11 cellular contexts compared by ENCODE assay signal in genomic region chr19:38665219-38665931, GRCh38. TPM values are rescaled to one million over a fixed set of nuclear protein-coding genes. Genes with fewer than 3 reads are reported as not detected.
DNase-seq lines count a peak whose midpoint lies in the region; ATAC-seq and TF ChIP-seq lines count a peak whose summit lies in the region.
"Had no signal": no experiment of that assay in that cellular context is flagged by ENCODE, and none has a peak within 500 bp of the region (broad histone marks: within the 10 kb centered on the region; RNA-seq: fewer than 3 reads in every experiment).

No MANE protein-coding gene starts in this region.

- H3K27me3 ChIP-seq in DOHH2 (ENCODE audit: control insufficient read depth, low read length), result no peaks in the 10 kb centered on the region
- no peaks in the 10 kb centered on the region for H3K27me3 ChIP-seq in iPS-15b (ENCODE audit: control insufficient read depth, insufficient read depth, low read length)
- no peaks in the 10 kb centered on the region for H3K27me3 ChIP-seq in gastrocnemius medialis

- ATAC-seq in gastrocnemius medialis, result no peak
- ATAC-seq in HG02763 (IDR thresholded peaks at IDR 0.05; ENCODE audit: unreplicated experiment), result no peak

- intact Hi-C loops in gastrocnemius medialis (cut with DNase I; ENCODE audit: low total_unique reads), result loop anchor here (10.0 kb wide), 1 partner anchor 1599 kb away; no protein-coding TSS in a partner anchor

- H3K4me3 ChIP-seq in DOHH2 (ENCODE audit: low read length) (peak overlapping the region; percentile 67; the same call in 1 of the 2 replicates), iPS-15b (ENCODE audit: low read depth, low read length) (peak overlapping the region; percentile 15), gastrocnemius medialis (peak overlapping the region in 2 of 4 donors; percentile 20 to 36)

- H3K79me2 ChIP-seq in DOHH2 (ENCODE audit: control insufficient read depth, low read length), result peaks cover 97% of the 10 kb centered on the region

- H4K20me1 ChIP-seq in DOHH2 (ENCODE audit: control insufficient read depth, insufficient read depth, low read depth, low read length), result peaks cover 27% of the 10 kb centered on the region

- H3F3A ChIP-seq in DOHH2 (ENCODE audit: control insufficient read depth, insufficient read depth), result peaks cover 6% of the 10 kb centered on the region; the same call in 1 of the 2 replicates

- in situ Hi-C loops in gastrocnemius medialis (cut with MboI; ENCODE audit: low sequenced_read_pairs in 4 of 4), result loop anchor here in 1 of 4 donors (25.0 kb wide), 1 partner anchor 1147 kb away; no protein-coding TSS in a partner anchor

- H3K9ac ChIP-seq in iPS-15b (ENCODE audit: low read depth, low read length), result peak overlapping the region; percentile 80

- DNase-seq in gastrocnemius medialis, result no peak
- no peak for DNase-seq in anterior cingulate cortex (lab: John Stamatoyannopoulos, UW)
- DNase-seq in islet precursor cell, result no peak
- no peak for DNase-seq in NCI-H2171 (lab: John Stamatoyannopoulos, UW)
- DNase-seq: activated CD4-positive, alpha-beta T cell treated with anti-CD3 and anti-CD28 coated beads, Interleukin-2, amount 50 U/mL, for 4 hours; effector memory CD4-positive, alpha-beta T cell; nucleus accumbens had no signal

- H3K36me3 ChIP-seq in DOHH2 (ENCODE audit: control insufficient read depth, low read length) (peaks cover 17% of the 10 kb centered on the region), iPS-15b (ENCODE audit: control insufficient read depth, insufficient read depth, low read length) (peaks cover 3% of the 10 kb centered on the region), gastrocnemius medialis (no peaks in the 10 kb centered on the region)

- peak overlapping the region; percentile 86 for H3K4me2 ChIP-seq in DOHH2 (ENCODE audit: low read length)

- no peak for TF ChIP-seq CTCF in DOHH2 (IDR thresholded peaks at IDR 0.05; ENCODE audit: low read depth, low read length, poor library complexity, severe bottlenecking)
- TF ChIP-seq CTCF in VCaP (conservative IDR thresholded peaks at IDR 0.05), result no peak
- no peak for TF ChIP-seq CTCF in gastrocnemius medialis (IDR thresholded peaks at IDR 0.05 in 4 of 5, conservative IDR thresholded peaks at IDR 0.05 in 1 of 5)

- no peak for TF ChIP-seq POLR2A in gastrocnemius medialis (IDR thresholded peaks at IDR 0.05)

- H3K9me2 ChIP-seq in DOHH2 (replicated peaks; ENCODE audit: control insufficient read depth, low read length), result no peaks in the 10 kb centered on the region

- H3K27ac ChIP-seq in DOHH2 (ENCODE audit: low read depth, low read length) (peak overlapping the region; percentile 81; the same call in 1 of the 2 replicates), VCaP (peak overlapping the region; percentile 4; the same call in 1 of the 2 replicates), gastrocnemius medialis (peak overlapping the region; percentile 98 to 100 (median 99))

- H3K9me3 ChIP-seq in DOHH2 (ENCODE audit: control insufficient read depth, insufficient read depth, low read length) (no peaks in the 10 kb centered on the region), iPS-15b (ENCODE audit: control insufficient read depth, insufficient read depth, low read length) (no peaks in the 10 kb centered on the region), gastrocnemius medialis (no peaks in the 10 kb centered on the region)

- H3K4me1 ChIP-seq in DOHH2 (ENCODE audit: control insufficient read depth, low read length), result peaks cover 61% of the 10 kb centered on the region
- H3K4me1 ChIP-seq in iPS-15b (ENCODE audit: control insufficient read depth, insufficient read depth, low read length), result peaks cover 63% of the 10 kb centered on the region
- H3K4me1 ChIP-seq in gastrocnemius medialis, result peaks cover 99 to 100% of the 10 kb centered on the region in 2 donors

RNA-seq across cellular contexts. Expression of gene ACTN4, which starts 17.9 kb away (rescaled TPM):
- total RNA-seq in gastrocnemius medialis, result 10 to 100 TPM; 32.0 to 85.3 (median 63.9) TPM

RNA-seq across cellular contexts. Expression of gene EIF3K, which starts 46.4 kb away (rescaled TPM):
- 100 to 1,000 TPM; 619 to 975 (median 681) TPM for total RNA-seq in gastrocnemius medialis

RNA-seq across cellular contexts. Expression of gene MAP4K1, which starts 47.6 kb away (rescaled TPM):
- total RNA-seq in gastrocnemius medialis, result under 1 TPM in 3 of 4 donors, not detected in 1; 0.31 to 0.97 (median 0.78) TPM

Comparison
In these comparisons a context has a peak if more than half of its experiments do, and no peak if none do; other contexts are left out.
1. H3K27ac ChIP-seq: peak in every context shown above with its lines; median percentile 99 in gastrocnemius medialis; 81 in DOHH2; 4 in VCaP.